ENCODE assay signal across 20 cellular contexts in genomic region chr3:171186383-171186782, GRCh38.
DNase-seq lines count a peak whose midpoint lies in the region; ATAC-seq and TF ChIP-seq lines count a peak whose summit lies in the region.
"Had no signal": no experiment of that assay in that cellular context is flagged by ENCODE, and none has a peak within 500 bp of the region (broad histone marks: within the 10 kb centered on the region; RNA-seq: fewer than 3 reads in every experiment).

No MANE protein-coding gene starts in this region.

- no peaks in the 10 kb centered on the region for H3K27me3 ChIP-seq in CD4-positive, CD25-positive, alpha-beta regulatory T cell (ENCODE audit: control insufficient read depth, insufficient read depth, low read length)
- no peaks in the 10 kb centered on the region for H3K27me3 ChIP-seq in mesenchymal stem cell (ENCODE audit: control insufficient read depth in 1 of 2, insufficient read depth in 1 of 2, low read length in 2 of 2)
- H3K27me3 ChIP-seq: SJSA1 had no signal

- H3K14ac ChIP-seq in mesenchymal stem cell (ENCODE audit: low read length in 2 of 2) = no peak overlapping the region

- no peak overlapping the region for H3K18ac ChIP-seq in mesenchymal stem cell (ENCODE audit: low read depth in 1 of 2, low read length in 2 of 2)

- no peak overlapping the region for H3K27ac ChIP-seq in CD4-positive, CD25-positive, alpha-beta regulatory T cell (ENCODE audit: insufficient read depth, low read length, poor library complexity, severe bottlenecking)
- H3K27ac ChIP-seq in mesenchymal stem cell (ENCODE audit: low read length, poor library complexity, severe bottlenecking) = peak overlapping the region; percentile 52
- no peak overlapping the region for H3K27ac ChIP-seq in OCI-LY7 (ENCODE audit: low read depth, low read length, poor library complexity, severe bottlenecking)
- H3K27ac ChIP-seq: SJSA1 had no signal

- DNase-seq in CD4-positive, CD25-positive, alpha-beta regulatory T cell = no peak
- DNase-seq in epithelial cell of esophagus (ENCODE audit: low read depth) (peak; percentile 50), mesenchymal stem cell (no peak), OCI-LY7 (ENCODE audit: low spot score) (no peak), GM13977 (ENCODE audit: low spot score) (no peak)
- no peak for DNase-seq in activated CD8-positive, alpha-beta memory T cell treated with anti-CD3 and anti-CD28 coated beads, Interleukin-2, amount 50 U/mL, for 48 hours
- DNase-seq in activated CD4-positive, alpha-beta T cell treated with anti-CD3 and anti-CD28 coated beads for 36 hours = no peak
- DNase-seq: Calu3, DMS79 treated with DMSO at 0.1 percent for 48 hours, GDM1, NCI-H146, NCI-H226, NCI-H526, OCI-M1, RPMI8226 had no signal

- no peak overlapping the region for H3K23ac ChIP-seq in mesenchymal stem cell (ENCODE audit: low read length in 2 of 2)

- POLR2A ChIA-PET in OCI-LY7 (lab: Charles Lee) = no interaction called here
- POLR2A ChIA-PET in activated CD4-positive, alpha-beta T cell treated with anti-CD3 and anti-CD28 coated beads for 36 hours (lab: Charles Lee) = no interaction called here

- TF ChIP-seq RAD21 in Ishikawa (IDR thresholded peaks at IDR 0.05; ENCODE audit: low read depth) = no peak

- TF ChIP-seq CTCF in epithelial cell of esophagus (IDR thresholded peaks at IDR 0.05; ENCODE audit: insufficient read depth, low read depth, low read length, missing control alignments) (no peak), OCI-LY7 (conservative IDR thresholded peaks at IDR 0.05; ENCODE audit: low read length) (no peak), GM13977 (IDR thresholded peaks at IDR 0.05; ENCODE audit: extremely low read depth, insufficient read depth, missing control alignments) (no peak)

- H4K20me1 ChIP-seq in OCI-LY7 (ENCODE audit: insufficient read depth, low read length) = no peaks in the 10 kb centered on the region

- no peak overlapping the region for H4K8ac ChIP-seq in mesenchymal stem cell (ENCODE audit: low read length)

- peaks cover 18% of the 10 kb centered on the region for H3K36me3 ChIP-seq in CD4-positive, CD25-positive, alpha-beta regulatory T cell (ENCODE audit: control insufficient read depth, insufficient read depth, low read length)
- H3K36me3 ChIP-seq in mesenchymal stem cell (ENCODE audit: control insufficient read depth in 1 of 2, insufficient read depth in 2 of 2, low read depth in 1 of 2, low read length in 2 of 2) = peaks cover 0 to 3% of the 10 kb centered on the region in 2 experiments
- no peaks in the 10 kb centered on the region for H3K36me3 ChIP-seq in OCI-LY7 (ENCODE audit: insufficient read depth, low read length)
- H3K36me3 ChIP-seq: HAP-1, SJSA1 had no signal

- no peaks in the 10 kb centered on the region for H3K27me3 Mint-ChIP-seq in CD4-positive, CD25-positive, alpha-beta regulatory T cell
- no peaks in the 10 kb centered on the region for H3K27me3 Mint-ChIP-seq in activated CD4-positive, alpha-beta T cell treated with anti-CD3 and anti-CD28 coated beads for 36 hours

- H3K9me3 Mint-ChIP-seq in CD4-positive, CD25-positive, alpha-beta regulatory T cell = no peaks in the 10 kb centered on the region
- H3K9me3 Mint-ChIP-seq in activated CD4-positive, alpha-beta T cell treated with anti-CD3 and anti-CD28 coated beads for 36 hours (ENCODE audit: low read depth) = no peaks in the 10 kb centered on the region

- H2AK5ac ChIP-seq in mesenchymal stem cell (ENCODE audit: low read length, severe bottlenecking) = no peak overlapping the region

- peaks cover 42 to 76% (median 52%) of the 10 kb centered on the region in 4 donors for H3K4me1 Mint-ChIP-seq in CD4-positive, CD25-positive, alpha-beta regulatory T cell
- peaks cover 42% of the 10 kb centered on the region for H3K4me1 Mint-ChIP-seq in activated CD4-positive, alpha-beta T cell treated with anti-CD3 and anti-CD28 coated beads for 36 hours

- no peak overlapping the region for H4K91ac ChIP-seq in mesenchymal stem cell (ENCODE audit: low read length)

- H3K4me2 ChIP-seq in mesenchymal stem cell (ENCODE audit: low read length, poor library complexity, severe bottlenecking) (no peak overlapping the region), OCI-LY7 (ENCODE audit: low read length) (no peak overlapping the region)

- H3K79me1 ChIP-seq in mesenchymal stem cell (replicated peaks; ENCODE audit: low read length, poor library complexity, severe bottlenecking) = peaks cover 5% of the 10 kb centered on the region

- H2BK5ac ChIP-seq in mesenchymal stem cell (ENCODE audit: low read depth, low read length, poor library complexity, severe bottlenecking) = no peak overlapping the region

- CTCF ChIA-PET in OCI-LY7 (lab: Charles Lee; ENCODE audit: unreplicated experiment) = no interaction called here
- CTCF ChIA-PET in activated CD4-positive, alpha-beta T cell treated with anti-CD3 and anti-CD28 coated beads for 36 hours (lab: Charles Lee) = interaction anchor here (0.9 to 3.5 kb wide), 6 partner anchors 11 to 380 kb away, joined by 3 to 19 read pairs (median 4); no protein-coding TSS in a partner anchor

- no peaks in the 10 kb centered on the region for H3K9me3 ChIP-seq in CD4-positive, CD25-positive, alpha-beta regulatory T cell (ENCODE audit: control insufficient read depth in 2 of 2, low read length in 2 of 2)
- H3K9me3 ChIP-seq in mesenchymal stem cell (ENCODE audit: control insufficient read depth, low read length) = no peaks in the 10 kb centered on the region
- no peaks in the 10 kb centered on the region for H3K9me3 ChIP-seq in OCI-LY7 (ENCODE audit: low read length)
- H3K9me3 ChIP-seq: HAP-1, SJSA1 had no signal

- in situ Hi-C loops in GM13977 (cut with MboI; ENCODE audit: low pct_unique_long_range_greater_than_20kb, low sequenced_read_pairs, unreplicated experiment) = no loop called here

- BruUV-seq in OCI-LY7 (replicated peaks; lab: Mats Ljungman, UMichigan) = no TSS peak

- no peak overlapping the region for H2BK12ac ChIP-seq in mesenchymal stem cell (ENCODE audit: low read length in 2 of 2)

- peaks cover 11% of the 10 kb centered on the region for H3K4me1 ChIP-seq in CD4-positive, CD25-positive, alpha-beta regulatory T cell (ENCODE audit: control insufficient read depth, insufficient read depth, low read length, poor library complexity, severe bottlenecking)
- peaks cover 5% of the 10 kb centered on the region for H3K4me1 ChIP-seq in mesenchymal stem cell (ENCODE audit: control insufficient read depth, insufficient read depth, low read depth, low read length)
- no peaks in the 10 kb centered on the region for H3K4me1 ChIP-seq in OCI-LY7 (ENCODE audit: insufficient read depth, low read length, poor library complexity, severe bottlenecking)

- H3K27ac Mint-ChIP-seq in CD4-positive, CD25-positive, alpha-beta regulatory T cell = peak overlapping the region; percentile 3 to 52 (median 8)
- H3K27ac Mint-ChIP-seq in activated CD4-positive, alpha-beta T cell treated with anti-CD3 and anti-CD28 coated beads for 36 hours = no peak overlapping the region

- TF ChIP-seq EP300 in Ishikawa (IDR thresholded peaks at IDR 0.05; ENCODE audit: borderline replicate concordance) = no peak

- ATAC-seq in CD4-positive, CD25-positive, alpha-beta regulatory T cell (ENCODE audit: low read depth in 2 of 2) = no peak
- no peak for ATAC-seq in activated CD4-positive, alpha-beta T cell treated with anti-CD3 and anti-CD28 coated beads for 36 hours
- ATAC-seq: K562 had no signal

- no peak overlapping the region for H3K4ac ChIP-seq in mesenchymal stem cell (ENCODE audit: low read depth in 1 of 2, low read length in 2 of 2)

- H3K9ac ChIP-seq in mesenchymal stem cell (ENCODE audit: low read length) = no peak overlapping the region

- no peaks in the 10 kb centered on the region for H3K79me2 ChIP-seq in OCI-LY7 (ENCODE audit: insufficient read depth, low read depth, low read length)

- no peak overlapping the region for H2BK15ac ChIP-seq in mesenchymal stem cell (ENCODE audit: low read depth, poor library complexity, severe bottlenecking)

- H3K4me3 Mint-ChIP-seq in CD4-positive, CD25-positive, alpha-beta regulatory T cell = no peak overlapping the region
- H3K4me3 Mint-ChIP-seq in activated CD4-positive, alpha-beta T cell treated with anti-CD3 and anti-CD28 coated beads for 36 hours = no peak overlapping the region
- H3K4me3 Mint-ChIP-seq: CD14-positive monocyte had no signal

- no peaks in the 10 kb centered on the region for H3K9me2 ChIP-seq in OCI-LY7 (ENCODE audit: insufficient read depth, low read length)

- H3K36me3 Mint-ChIP-seq in CD4-positive, CD25-positive, alpha-beta regulatory T cell = peaks cover 43% of the 10 kb centered on the region
- peaks cover 12% of the 10 kb centered on the region for H3K36me3 Mint-ChIP-seq in activated CD4-positive, alpha-beta T cell treated with anti-CD3 and anti-CD28 coated beads for 36 hours (ENCODE audit: low read depth)
- H3K36me3 Mint-ChIP-seq: CD14-positive monocyte had no signal

- H2AFZ ChIP-seq in mesenchymal stem cell (ENCODE audit: low read depth, low read length) = no peak overlapping the region
- H2AFZ ChIP-seq in OCI-LY7 (ENCODE audit: low read length) = no peak overlapping the region

- intact Hi-C loops in OCI-LY7 (cut with micrococcal nuclease; ENCODE audit: unreplicated experiment) = loop anchor here (2.0 kb wide), 1 partner anchor 380 kb away; no protein-coding TSS in a partner anchor
- intact Hi-C loops in activated CD4-positive, alpha-beta T cell treated with anti-CD3 and anti-CD28 coated beads for 36 hours (cut with DNase I, micrococcal nuclease) = loop anchor here in 1 of 2 experiments (5.0 kb wide), 1 partner anchor 41 kb away; no protein-coding TSS in a partner anchor

- no peak overlapping the region for H2BK120ac ChIP-seq in mesenchymal stem cell (ENCODE audit: low read depth, low read length)

- no peak overlapping the region for H3K4me3 ChIP-seq in CD4-positive, CD25-positive, alpha-beta regulatory T cell (ENCODE audit: low read depth, low read length)
- H3K4me3 ChIP-seq in epithelial cell of esophagus (ENCODE audit: low read length) = no peak overlapping the region
- H3K4me3 ChIP-seq in mesenchymal stem cell (ENCODE audit: insufficient read depth in 1 of 2, low read depth in 1 of 2, low read length in 2 of 2) = no peak overlapping the region
- H3K4me3 ChIP-seq in OCI-LY7 (ENCODE audit: low read depth, low read length, poor library complexity, severe bottlenecking) = no peak overlapping the region
- H3K4me3 ChIP-seq: HAP-1, K562, SJSA1 had no signal

TF ChIP-seq in Ishikawa, 13 proteins besides CTCF, POLR2A, EP300 and RAD21:
- TF ChIP-seq EGR1 (IDR thresholded peaks at IDR 0.05) (no peak), CEBPB (IDR thresholded peaks at IDR 0.05) (0 out of 2 replicates have a peak, but pooled peaks have one; percentile 30), ZBTB7A (IDR thresholded peaks at IDR 0.05; ENCODE audit: low read depth) (no peak), USF1 (IDR thresholded peaks at IDR 0.05) (no peak)
